Comparison of ENCODE assay signal across 12 cellular contexts in the genomic region with DNA sequence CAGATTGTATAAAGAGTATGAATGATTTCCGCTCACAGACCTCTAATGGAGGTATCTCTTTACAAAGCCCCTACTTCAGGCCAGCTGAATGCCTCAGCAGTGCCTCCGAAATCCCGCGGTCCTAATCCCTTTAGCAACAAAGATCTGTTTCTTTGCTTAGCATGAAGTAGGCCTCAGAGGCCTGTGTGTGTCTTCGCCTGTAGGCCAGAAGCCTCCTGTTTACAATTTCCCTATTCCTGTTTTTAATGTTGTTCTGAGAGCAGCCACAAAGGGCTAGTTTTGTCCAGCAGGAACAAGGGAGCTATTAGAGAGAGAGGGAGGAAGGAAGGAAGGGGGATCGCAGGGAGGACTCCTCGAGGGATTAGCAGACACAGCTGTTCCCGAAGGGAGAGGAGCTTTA.
A peak's percentile ranks its signal among the peaks of the same experiment; 100 is the strongest.
DNase-seq lines count a peak whose midpoint lies in the region; ATAC-seq and TF ChIP-seq lines count a peak whose summit lies in the region.
"Had no signal": no experiment of that assay in that cellular context is flagged by ENCODE, and none has a peak within 500 bp of the region (broad histone marks: within the 10 kb centered on the region; RNA-seq: fewer than 3 reads in every experiment).

No MANE protein-coding gene starts in this region.

- peak; percentile 40 for DNase-seq in ELF-1 (ENCODE audit: low read depth, low spot score)
- DNase-seq in pons (ENCODE audit: low spot score), result peak; percentile 91
- no peak for DNase-seq in body of pancreas
- no peak for DNase-seq in SK-N-SH
- DNase-seq: activated T-cell treated with anti-CD3 and anti-CD28 coated beads, Interleukin-2, amount 50 U/mL, for 48 hours; natural killer cell; NCI-H1105 treated with DMSO at 0.1 percent for 48 hours; stimulated activated CD4-positive, alpha-beta T cell treated with anti-CD3 and anti-CD28 coated beads, Interleukin-1b, Interleukin-23, amount 100 ng/mL, for 48 hours had no signal

- POLR2A ChIA-PET in SK-N-SH (lab: Yijun Ruan, JAX), result no interaction called here

- no peak overlapping the region for H3K4me2 ChIP-seq in SK-N-SH

- H3K9ac ChIP-seq in iPS-18a (ENCODE audit: low read length) (no peak overlapping the region), SK-N-SH (no peak overlapping the region)

- H3K27me3 ChIP-seq in iPS-18a (ENCODE audit: control insufficient read depth, insufficient read depth, low read length), result no peaks in the 10 kb centered on the region
- H3K27me3 ChIP-seq in body of pancreas, result no peaks in the 10 kb centered on the region
- no peaks in the 10 kb centered on the region for H3K27me3 ChIP-seq in SK-N-SH (ENCODE audit: insufficient read depth)

- TF ChIP-seq POLR2A in body of pancreas (IDR thresholded peaks at IDR 0.05), result no peak

- 71% methylated on average over 8 of the region's 8 CpGs for WGBS in body of pancreas, 2 donors
- WGBS in SK-N-SH (ENCODE audit: low lambda C conversion rate), result 97% methylated on average over 8 of the region's 8 CpGs

- no peak overlapping the region for H2AFZ ChIP-seq in SK-N-SH (ENCODE audit: low read depth)

- H3K4me1 ChIP-seq in iPS-18a (ENCODE audit: control insufficient read depth, low read depth, low read length), result peaks cover 11% of the 10 kb centered on the region
- H3K4me1 ChIP-seq in body of pancreas, result no peaks in the 10 kb centered on the region
- peaks cover 15 to 17% of the 10 kb centered on the region in 2 experiments for H3K4me1 ChIP-seq in SK-N-SH (ENCODE audit: control insufficient read depth in 1 of 2, insufficient read depth in 2 of 2, low read depth in 1 of 2, low read length in 1 of 2)

- H3K4me3 ChIP-seq in iPS-18a (ENCODE audit: low read length) (no peak overlapping the region), body of pancreas (no peak overlapping the region), SK-N-SH (ENCODE audit: low read depth in 2 of 2, low read length in 1 of 2) (no peak overlapping the region)

- H4K20me1 ChIP-seq in SK-N-SH (ENCODE audit: insufficient read depth), result no peaks in the 10 kb centered on the region

- H3F3A ChIP-seq in SK-N-SH (replicated peaks; ENCODE audit: insufficient read depth), result peaks cover 5% of the 10 kb centered on the region

- no peaks in the 10 kb centered on the region for H3K79me2 ChIP-seq in SK-N-SH (ENCODE audit: insufficient read depth)

- ATAC-seq in GM19467 (IDR thresholded peaks at IDR 0.05; ENCODE audit: unreplicated experiment), result no peak
- no peak for ATAC-seq in body of pancreas
- no peak for ATAC-seq in HG03342 (IDR thresholded peaks at IDR 0.05; ENCODE audit: unreplicated experiment)
- ATAC-seq: natural killer cell had no signal

- H3K9me3 ChIP-seq in iPS-18a (ENCODE audit: control insufficient read depth, low read depth, low read length), result no peaks in the 10 kb centered on the region
- no peaks in the 10 kb centered on the region for H3K9me3 ChIP-seq in body of pancreas
- H3K9me3 ChIP-seq in SK-N-SH, result no peaks in the 10 kb centered on the region

- no peak for TF ChIP-seq CTCF in body of pancreas (IDR thresholded peaks at IDR 0.05)
- TF ChIP-seq CTCF in SK-N-SH (IDR thresholded peaks at IDR 0.05), result no peak

- no peak for TF ChIP-seq RAD21 in SK-N-SH (IDR thresholded peaks at IDR 0.05; ENCODE audit: low read length)

- intact Hi-C loops in body of pancreas (cut with DNase I), result no loop called here

- CTCF ChIA-PET in SK-N-SH (lab: Yijun Ruan, JAX), result interaction anchor here (0.7 to 1.3 kb wide), 2 partner anchors 58 to 65 kb away, joined by 3 read pairs; no protein-coding TSS in a partner anchor

- no peaks in the 10 kb centered on the region for H3K36me3 ChIP-seq in iPS-18a (ENCODE audit: control insufficient read depth, low read depth, low read length)
- H3K36me3 ChIP-seq in body of pancreas (replicated peaks in 1 of 2; ENCODE audit: insufficient read depth in 1 of 2, low read depth in 2 of 2), result no peaks in the 10 kb centered on the region
- no peaks in the 10 kb centered on the region for H3K36me3 ChIP-seq in SK-N-SH (replicated peaks in 1 of 2; ENCODE audit: control insufficient read depth in 1 of 2, insufficient read depth in 2 of 2, low read length in 1 of 2)

- TF ChIP-seq EP300 in SK-N-SH (IDR thresholded peaks at IDR 0.05; ENCODE audit: borderline replicate concordance in 1 of 2, low read depth in 1 of 2, low read length in 1 of 2), result no peak

- peak overlapping the region; percentile 75 for H3K27ac ChIP-seq in angular gyrus (ENCODE audit: low read depth, low read length)
- peak overlapping the region; percentile 17 for H3K27ac ChIP-seq in iPS-18a (ENCODE audit: low read length)
- peak overlapping the region in 1 of 4 donors; percentile 30 for H3K27ac ChIP-seq in body of pancreas
- H3K27ac ChIP-seq in SK-N-SH (ENCODE audit: low read depth in 2 of 2, low read length in 1 of 2), result no peak overlapping the region; a peak in 1 of 4 replicates

- H3K9me2 ChIP-seq in SK-N-SH, result no peaks in the 10 kb centered on the region

TF ChIP-seq in SK-N-SH, 30 proteins besides CTCF, POLR2A, EP300 and RAD21:
- TF ChIP-seq, protein P1, sequence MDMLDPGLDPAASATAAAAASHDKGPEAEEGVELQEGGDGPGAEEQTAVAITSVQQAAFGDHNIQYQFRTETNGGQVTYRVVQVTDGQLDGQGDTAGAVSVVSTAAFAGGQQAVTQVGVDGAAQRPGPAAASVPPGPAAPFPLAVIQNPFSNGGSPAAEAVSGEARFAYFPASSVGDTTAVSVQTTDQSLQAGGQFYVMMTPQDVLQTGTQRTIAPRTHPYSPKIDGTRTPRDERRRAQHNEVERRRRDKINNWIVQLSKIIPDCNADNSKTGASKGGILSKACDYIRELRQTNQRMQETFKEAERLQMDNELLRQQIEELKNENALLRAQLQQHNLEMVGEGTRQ (IDR thresholded peaks at IDR 0.05; ENCODE audit: borderline replicate concordance, low read depth, low read length), result no peak
- TF ChIP-seq YY1 (IDR thresholded peaks at IDR 0.05; ENCODE audit: low read depth) (no peak), ELF1 (IDR thresholded peaks at IDR 0.05) (no peak), FOXJ3 (CRISPR knock-in tag; IDR thresholded peaks at IDR 0.05) (no peak), EZH2phosphoT487 (IDR thresholded peaks at IDR 0.05; ENCODE audit: borderline replicate concordance, low read depth) (no peak), POLR2AphosphoS5 (IDR thresholded peaks at IDR 0.05; ENCODE audit: low read depth, low read length) (no peak)
- TF ChIP-seq, protein P2, sequence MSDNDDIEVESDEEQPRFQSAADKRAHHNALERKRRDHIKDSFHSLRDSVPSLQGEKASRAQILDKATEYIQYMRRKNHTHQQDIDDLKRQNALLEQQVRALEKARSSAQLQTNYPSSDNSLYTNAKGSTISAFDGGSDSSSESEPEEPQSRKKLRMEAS (IDR thresholded peaks at IDR 0.05; ENCODE audit: low read depth), result no peak

Comparison
In these comparisons a context has a peak if more than half of its experiments do, and no peak if none do; other contexts are left out.
1. DNase-seq: peak in ELF-1 (single experiment) and pons (single experiment); none in body of pancreas (0 of 4) and SK-N-SH (single experiment).
2. H3K27ac ChIP-seq: peak in angular gyrus (single experiment) and iPS-18a (single experiment); none in SK-N-SH (0 of 2).